ENCODE assay signal across 1 cellular context in the genomic region with DNA sequence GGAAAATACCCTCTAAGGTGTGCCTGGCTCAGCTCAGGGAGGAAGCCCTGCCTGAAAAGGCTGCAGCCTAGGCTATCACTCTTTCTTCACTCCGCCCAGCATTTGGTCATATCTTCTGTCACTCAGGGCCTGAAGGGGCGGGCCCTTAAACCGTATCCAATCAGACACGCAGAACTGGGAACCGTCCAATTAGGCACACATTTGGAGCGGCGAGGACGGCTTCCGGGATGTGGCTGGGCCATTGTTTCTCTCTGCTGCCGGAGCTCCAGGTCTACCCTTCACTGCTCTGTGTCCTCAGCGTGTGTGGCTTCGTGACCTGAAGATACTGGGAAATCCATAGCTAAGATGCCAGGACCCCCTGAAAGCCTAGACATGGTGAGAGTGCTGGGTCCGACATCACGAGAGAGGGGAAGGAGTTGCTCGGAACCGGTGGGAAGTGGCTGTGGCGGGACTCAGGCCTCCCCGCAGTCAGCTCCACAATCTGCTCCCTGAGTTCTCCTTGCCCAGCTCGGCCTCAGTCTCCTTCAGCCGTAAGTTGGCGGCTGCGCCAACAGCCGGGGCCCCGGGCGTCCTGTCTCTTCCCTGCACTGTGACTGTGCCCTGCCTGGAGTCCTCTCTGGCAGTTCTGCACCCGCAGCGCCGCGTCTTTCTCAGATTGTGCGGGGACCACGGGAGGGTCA.
TF ChIP-seq lines count a peak whose summit lies in the region.

Gene ZNF493, plus strand, starts transcription at position 241 of the 680 bp plus-strand sequence. Its CDS starts 105 bp downstream, at position 346.

TF ChIP-seq in HepG2, 621 proteins besides CTCF, POLR2A, EP300 and RAD21 (continued from another document and continues in another):
- TF ChIP-seq ZNF609 (CRISPR knock-in tag; IDR thresholded peaks at IDR 0.05; ENCODE audit: borderline replicate concordance) = no peak
- no peak for TF ChIP-seq ETV5 (CRISPR knock-in tag; IDR thresholded peaks at IDR 0.05; ENCODE audit: borderline replicate concordance)
- TF ChIP-seq RAD51 (IDR thresholded peaks at IDR 0.05; ENCODE audit: borderline replicate concordance) = no peak
- TF ChIP-seq PHF8 (CRISPR knock-in tag; IDR thresholded peaks at IDR 0.05) = peak; percentile 90
- TF ChIP-seq ZNF274 (CRISPR knock-in tag; IDR thresholded peaks at IDR 0.05) = 0 out of 2 replicates have a peak, but pooled peaks have one; percentile 26
- TF ChIP-seq HNF1B (CRISPR knock-in tag; IDR thresholded peaks at IDR 0.05) = no peak; the same call in 1 of the 2 replicates
- no peak for TF ChIP-seq ZNF138 (CRISPR knock-in tag; IDR thresholded peaks at IDR 0.05; ENCODE audit: low read depth)
- TF ChIP-seq IRF2 (CRISPR knock-in tag; IDR thresholded peaks at IDR 0.05) = no peak
- TF ChIP-seq PRPF4 (IDR thresholded peaks at IDR 0.05; ENCODE audit: low read depth, low read length, poor library complexity, severe bottlenecking) = no peak
- TF ChIP-seq, protein P1, sequence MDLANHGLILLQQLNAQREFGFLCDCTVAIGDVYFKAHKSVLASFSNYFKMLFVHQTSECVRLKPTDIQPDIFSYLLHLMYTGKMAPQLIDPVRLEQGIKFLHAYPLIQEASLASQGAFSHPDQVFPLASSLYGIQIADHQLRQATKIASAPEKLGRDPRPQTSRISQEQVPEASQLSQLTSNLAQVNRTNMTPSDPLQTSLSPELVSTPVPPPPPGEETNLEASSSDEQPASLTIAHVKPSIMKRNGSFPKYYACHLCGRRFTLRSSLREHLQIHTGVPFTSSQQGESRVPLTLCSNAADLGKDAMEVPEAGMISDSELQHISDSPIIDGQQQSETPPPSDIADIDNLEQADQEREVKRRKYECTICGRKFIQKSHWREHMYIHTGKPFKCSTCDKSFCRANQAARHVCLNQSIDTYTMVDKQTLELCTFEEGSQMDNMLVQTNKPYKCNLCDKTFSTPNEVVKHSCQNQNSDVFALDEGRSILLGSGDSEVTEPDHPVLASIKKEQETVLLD (CRISPR knock-in tag; IDR thresholded peaks at IDR 0.05; ENCODE audit: low read depth) = no peak
- TF ChIP-seq KMT2A (CRISPR knock-in tag; IDR thresholded peaks at IDR 0.05) = no peak; the same call in none of the 2 replicates
- TF ChIP-seq LCORL (IDR thresholded peaks at IDR 0.05) = no peak
- TF ChIP-seq LCORL (CRISPR knock-in tag; IDR thresholded peaks at IDR 0.05) = no peak
- peak; percentile 91 for TF ChIP-seq POLR2AphosphoS5 (IDR thresholded peaks at IDR 0.05; ENCODE audit: low read depth, low read length)
- TF ChIP-seq ZNF746 (CRISPR knock-in tag; IDR thresholded peaks at IDR 0.05) = no peak
- no peak for TF ChIP-seq ZNF776 (CRISPR knock-in tag; IDR thresholded peaks at IDR 0.05)
- peak; percentile 38; the same call in 1 of the 2 replicates for TF ChIP-seq SPEN (CRISPR knock-in tag; IDR thresholded peaks at IDR 0.05; ENCODE audit: low read depth)
- no peak for TF ChIP-seq EZH2 (conservative IDR thresholded peaks at IDR 0.05; ENCODE audit: low read depth, low read length)
- TF ChIP-seq ZNF7 (CRISPR knock-in tag; IDR thresholded peaks at IDR 0.05) = no peak
- TF ChIP-seq CBX5 (CRISPR knock-in tag; IDR thresholded peaks at IDR 0.05; ENCODE audit: borderline replicate concordance) = no peak
- TF ChIP-seq, protein P2, sequence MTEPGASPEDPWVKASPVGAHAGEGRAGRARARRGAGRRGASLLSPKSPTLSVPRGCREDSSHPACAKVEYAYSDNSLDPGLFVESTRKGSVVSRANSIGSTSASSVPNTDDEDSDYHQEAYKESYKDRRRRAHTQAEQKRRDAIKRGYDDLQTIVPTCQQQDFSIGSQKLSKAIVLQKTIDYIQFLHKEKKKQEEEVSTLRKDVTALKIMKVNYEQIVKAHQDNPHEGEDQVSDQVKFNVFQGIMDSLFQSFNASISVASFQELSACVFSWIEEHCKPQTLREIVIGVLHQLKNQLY (CRISPR knock-in tag; IDR thresholded peaks at IDR 0.05) = no peak
- TF ChIP-seq SP2 (CRISPR knock-in tag; IDR thresholded peaks at IDR 0.05) = peak; percentile 93
- no peak for TF ChIP-seq ZNF264 (CRISPR knock-in tag; IDR thresholded peaks at IDR 0.05)
- no peak for TF ChIP-seq SNRNP70 (IDR thresholded peaks at IDR 0.05; ENCODE audit: low read depth, low read length)
- TF ChIP-seq, protein P3, sequence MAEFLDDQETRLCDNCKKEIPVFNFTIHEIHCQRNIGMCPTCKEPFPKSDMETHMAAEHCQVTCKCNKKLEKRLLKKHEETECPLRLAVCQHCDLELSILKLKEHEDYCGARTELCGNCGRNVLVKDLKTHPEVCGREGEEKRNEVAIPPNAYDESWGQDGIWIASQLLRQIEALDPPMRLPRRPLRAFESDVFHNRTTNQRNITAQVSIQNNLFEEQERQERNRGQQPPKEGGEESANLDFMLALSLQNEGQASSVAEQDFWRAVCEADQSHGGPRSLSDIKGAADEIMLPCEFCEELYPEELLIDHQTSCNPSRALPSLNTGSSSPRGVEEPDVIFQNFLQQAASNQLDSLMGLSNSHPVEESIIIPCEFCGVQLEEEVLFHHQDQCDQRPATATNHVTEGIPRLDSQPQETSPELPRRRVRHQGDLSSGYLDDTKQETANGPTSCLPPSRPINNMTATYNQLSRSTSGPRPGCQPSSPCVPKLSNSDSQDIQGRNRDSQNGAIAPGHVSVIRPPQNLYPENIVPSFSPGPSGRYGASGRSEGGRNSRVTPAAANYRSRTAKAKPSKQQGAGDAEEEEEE (CRISPR knock-in tag; IDR thresholded peaks at IDR 0.05; ENCODE audit: borderline replicate concordance) = no peak
- no peak for TF ChIP-seq HMGA1 (CRISPR knock-in tag; conservative IDR thresholded peaks at IDR 0.05)
- no peak for TF ChIP-seq FOXJ3 (CRISPR knock-in tag; IDR thresholded peaks at IDR 0.05; ENCODE audit: borderline replicate concordance)
- TF ChIP-seq TOE1 (CRISPR knock-in tag; IDR thresholded peaks at IDR 0.05) = no peak
- peak; percentile 45; the same call in 1 of the 2 replicates for TF ChIP-seq GATAD1 (CRISPR knock-in tag; IDR thresholded peaks at IDR 0.05)
- TF ChIP-seq ZMAT3 (CRISPR knock-in tag; conservative IDR thresholded peaks at IDR 0.05) = no peak
- no peak for TF ChIP-seq ZNF652 (CRISPR knock-in tag; IDR thresholded peaks at IDR 0.05; ENCODE audit: borderline replicate concordance, low read depth)
- no peak for TF ChIP-seq ZNF792 (CRISPR knock-in tag; IDR thresholded peaks at IDR 0.05)
- TF ChIP-seq, protein P4, sequence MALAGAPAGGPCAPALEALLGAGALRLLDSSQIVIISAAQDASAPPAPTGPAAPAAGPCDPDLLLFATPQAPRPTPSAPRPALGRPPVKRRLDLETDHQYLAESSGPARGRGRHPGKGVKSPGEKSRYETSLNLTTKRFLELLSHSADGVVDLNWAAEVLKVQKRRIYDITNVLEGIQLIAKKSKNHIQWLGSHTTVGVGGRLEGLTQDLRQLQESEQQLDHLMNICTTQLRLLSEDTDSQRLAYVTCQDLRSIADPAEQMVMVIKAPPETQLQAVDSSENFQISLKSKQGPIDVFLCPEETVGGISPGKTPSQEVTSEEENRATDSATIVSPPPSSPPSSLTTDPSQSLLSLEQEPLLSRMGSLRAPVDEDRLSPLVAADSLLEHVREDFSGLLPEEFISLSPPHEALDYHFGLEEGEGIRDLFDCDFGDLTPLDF (CRISPR knock-in tag; IDR thresholded peaks at IDR 0.05) = no peak
- TF ChIP-seq ADNP (CRISPR knock-in tag; IDR thresholded peaks at IDR 0.05) = no peak
- no peak for TF ChIP-seq ZNF709 (CRISPR knock-in tag; IDR thresholded peaks at IDR 0.05)
- no peak for TF ChIP-seq ZNF431 (CRISPR knock-in tag; IDR thresholded peaks at IDR 0.05; ENCODE audit: borderline replicate concordance, low read depth)
- TF ChIP-seq ZNF678 (CRISPR knock-in tag; IDR thresholded peaks at IDR 0.05) = 0 out of 2 replicates have a peak, but pooled peaks have one; percentile 35
- no peak for TF ChIP-seq MAFG (CRISPR knock-in tag; IDR thresholded peaks at IDR 0.05)
- no peak for TF ChIP-seq PHB2 (IDR thresholded peaks at IDR 0.05; ENCODE audit: partially characterized antibody)
- TF ChIP-seq SIN3B (IDR thresholded peaks at IDR 0.05; ENCODE audit: low read length) = no peak
- TF ChIP-seq ZNF550 (CRISPR knock-in tag; IDR thresholded peaks at IDR 0.05; ENCODE audit: borderline replicate concordance) = no peak
- no peak for TF ChIP-seq E2F5 (CRISPR knock-in tag; conservative IDR thresholded peaks at IDR 0.05)
- peak; percentile 77; the same call in 1 of the 2 replicates for TF ChIP-seq HMGXB3 (CRISPR knock-in tag; IDR thresholded peaks at IDR 0.05; ENCODE audit: borderline replicate concordance)
- peak; percentile 93 for TF ChIP-seq ELF1 (CRISPR knock-in tag; IDR thresholded peaks at IDR 0.05)
- no peak for TF ChIP-seq NR2F1 (CRISPR knock-in tag; IDR thresholded peaks at IDR 0.05)
- no peak for TF ChIP-seq ZNF674 (CRISPR knock-in tag; IDR thresholded peaks at IDR 0.05; ENCODE audit: low read depth)
- TF ChIP-seq HNRNPK (IDR thresholded peaks at IDR 0.05; ENCODE audit: low read depth, low read length, poor library complexity, severe bottlenecking) = no peak
